1 cellular context compared by ENCODE assay signal in genomic region chr3:123431658-123432323, GRCh38.
TF ChIP-seq lines count a peak whose summit lies in the region.

No MANE protein-coding gene starts in this region.

TF ChIP-seq in HEK293, 187 proteins besides CTCF, POLR2A, EP300 and RAD21 (continued from another document):
- peak; percentile 54; the same call in 1 of the 2 replicates for TF ChIP-seq ZBTB44 (tag by site-specific recombination; IDR thresholded peaks at IDR 0.05)
- peak; percentile 86 for TF ChIP-seq TRIM28 (IDR thresholded peaks at IDR 0.05; ENCODE audit: borderline replicate concordance, low read length)
- TF ChIP-seq ZBTB6 (tag by site-specific recombination; IDR thresholded peaks at IDR 0.05) = no peak
- TF ChIP-seq ZNF791 (tag by site-specific recombination; IDR thresholded peaks at IDR 0.05) = no peak
- peak; percentile 98 for TF ChIP-seq FEZF1 (tag by site-specific recombination; IDR thresholded peaks at IDR 0.05)
- peak; percentile 69 for TF ChIP-seq ZBTB20 (tag by site-specific recombination; IDR thresholded peaks at IDR 0.05)
- TF ChIP-seq ZNF596 (tag by site-specific recombination; IDR thresholded peaks at IDR 0.05) = no peak
- peak; percentile 99 for TF ChIP-seq OSR2 (tag by site-specific recombination; IDR thresholded peaks at IDR 0.05)
- TF ChIP-seq ZNF660 (tag by site-specific recombination; IDR thresholded peaks at IDR 0.05) = 0 out of 2 replicates have a peak, but pooled peaks have one; percentile 30
- TF ChIP-seq WT1 (tag by site-specific recombination; IDR thresholded peaks at IDR 0.05) = peak; percentile 98
- TF ChIP-seq ZNF292 (tag by site-specific recombination; IDR thresholded peaks at IDR 0.05; ENCODE audit: borderline replicate concordance, low read depth) = no peak
- TF ChIP-seq BCL6B (tag by site-specific recombination; IDR thresholded peaks at IDR 0.05) = peak; percentile 68
- TF ChIP-seq ZNF626 (tag by site-specific recombination; IDR thresholded peaks at IDR 0.05) = no peak
- no peak for TF ChIP-seq ZNF830 (tag by site-specific recombination; IDR thresholded peaks at IDR 0.05; ENCODE audit: low read depth)
- TF ChIP-seq ZNF341 (tag by site-specific recombination; IDR thresholded peaks at IDR 0.05; ENCODE audit: low read depth) = 0 out of 2 replicates have a peak, but pooled peaks have one; percentile 23
- TF ChIP-seq PRDM6 (tag by site-specific recombination; IDR thresholded peaks at IDR 0.05) = peak; percentile 92
- TF ChIP-seq ZEB2 (tag by site-specific recombination; IDR thresholded peaks at IDR 0.05) = peak; percentile 98
- no peak for TF ChIP-seq ZNF324 (tag by site-specific recombination; IDR thresholded peaks at IDR 0.05)
- TF ChIP-seq YY1 (tag by site-specific recombination; IDR thresholded peaks at IDR 0.05) = no peak; the same call in 1 of the 2 replicates
- no peak for TF ChIP-seq PBX3 (CRISPR knock-in tag; IDR thresholded peaks at IDR 0.05)
- TF ChIP-seq ZBTB1 (tag by site-specific recombination; IDR thresholded peaks at IDR 0.05) = no peak
- TF ChIP-seq HIC1 (tag by site-specific recombination; IDR thresholded peaks at IDR 0.05) = no peak
- TF ChIP-seq MZF1 (tag by site-specific recombination; IDR thresholded peaks at IDR 0.05; ENCODE audit: borderline replicate concordance) = peak; percentile 67; the same call in 1 of the 2 replicates
- no peak for TF ChIP-seq ZNF184 (tag by site-specific recombination; IDR thresholded peaks at IDR 0.05)
- peak; percentile 100 for TF ChIP-seq KLF17 (tag by site-specific recombination; IDR thresholded peaks at IDR 0.05)
- TF ChIP-seq KLF8 (tag by site-specific recombination; IDR thresholded peaks at IDR 0.05) = no peak; the same call in 1 of the 2 replicates
- no peak for TF ChIP-seq ZNF521 (tag by site-specific recombination; IDR thresholded peaks at IDR 0.05)
- no peak for TF ChIP-seq GLIS2 (tag by site-specific recombination; IDR thresholded peaks at IDR 0.05)
- TF ChIP-seq ZNF610 (tag by site-specific recombination; IDR thresholded peaks at IDR 0.05; ENCODE audit: borderline replicate concordance) = peak; percentile 68; the same call in 1 of the 2 replicates
- TF ChIP-seq ZNF664 (tag by site-specific recombination; IDR thresholded peaks at IDR 0.05) = peak; percentile 15; the same call in 1 of the 2 replicates
- no peak for TF ChIP-seq ZNF707 (tag by site-specific recombination; IDR thresholded peaks at IDR 0.05)
- no peak for TF ChIP-seq ZNF623 (tag by site-specific recombination; IDR thresholded peaks at IDR 0.05)
- TF ChIP-seq ZXDB (tag by site-specific recombination; IDR thresholded peaks at IDR 0.05) = peak; percentile 95
- TF ChIP-seq AEBP2 (tag by site-specific recombination; IDR thresholded peaks at IDR 0.05; ENCODE audit: borderline replicate concordance) = no peak
- no peak for TF ChIP-seq ZNF704 (tag by site-specific recombination; IDR thresholded peaks at IDR 0.05)
- peak; percentile 61; the same call in 1 of the 2 replicates for TF ChIP-seq ZBTB21 (tag by site-specific recombination; IDR thresholded peaks at IDR 0.05)
- TF ChIP-seq ZNF433 (tag by site-specific recombination; IDR thresholded peaks at IDR 0.05; ENCODE audit: low read depth) = no peak
- TF ChIP-seq ZBTB49 (tag by site-specific recombination; IDR thresholded peaks at IDR 0.05; ENCODE audit: low read depth) = no peak
- no peak for TF ChIP-seq ZBTB26 (tag by site-specific recombination; optimal IDR thresholded peaks at IDR 0.05)
- peak; percentile 56; the same call in 1 of the 2 replicates for TF ChIP-seq KLF10 (tag by site-specific recombination; IDR thresholded peaks at IDR 0.05)
